ENCODE assay signal across 8 cellular contexts in genomic region chr17:79843917-79844815, GRCh38. TPM values are rescaled to one million over a fixed set of nuclear protein-coding genes. Genes with fewer than 3 reads are reported as not detected.
DNase-seq lines count a peak whose midpoint lies in the region; ATAC-seq and TF ChIP-seq lines count a peak whose summit lies in the region.

No MANE protein-coding gene starts in this region.

- H3K9me3 ChIP-seq in WERI-Rb-1 (ENCODE audit: severe bottlenecking) (peaks cover 13% of the 10 kb centered on the region), osteoblast (ENCODE audit: low read depth, low read length) (no peaks in the 10 kb centered on the region)

- H3K4me1 ChIP-seq in osteoblast (ENCODE audit: insufficient read depth, low read length): no peaks in the 10 kb centered on the region

- H3K36me3 ChIP-seq in WERI-Rb-1: no peaks in the 10 kb centered on the region
- H3K36me3 ChIP-seq in osteoblast (ENCODE audit: insufficient read depth, low read length): no peaks in the 10 kb centered on the region

- DNase-seq in AG10803 (ENCODE audit: low read depth): peak; percentile 73
- DNase-seq in HEK293T (ENCODE audit: extremely low spot score): peak; percentile 65
- DNase-seq in WERI-Rb-1: peak; percentile 72
- peak; percentile 68 for DNase-seq in globus pallidus (ENCODE audit: low spot score)
- peak; percentile 99 for DNase-seq in osteoblast (ENCODE audit: insufficient read length, low spot score, missing footprints)
- no peak for DNase-seq in activated CD4-positive, alpha-beta T cell treated with anti-CD3 and anti-CD28 coated beads, Interleukin-2, amount 50 U/mL, for 1 hour

- POLR2A ChIA-PET in HEK293T (lab: Yijun Ruan, JAX): interaction anchor here (0.7 to 6.1 kb wide), 6 partner anchors 12 to 149 kb away, joined by 3 to 49 read pairs (median 4); partner anchors contain the start of gene CBX8

- no peaks in the 10 kb centered on the region for H3K79me2 ChIP-seq in osteoblast (ENCODE audit: insufficient read depth, low read length)

- H4K20me1 ChIP-seq in osteoblast (ENCODE audit: insufficient read depth, low read length): no peaks in the 10 kb centered on the region

- peak overlapping the region; percentile 78 for H2AFZ ChIP-seq in osteoblast (ENCODE audit: low read length)

- ATAC-seq in HG03565 (IDR thresholded peaks at IDR 0.05; ENCODE audit: unreplicated experiment) (no peak), HG02870 (IDR thresholded peaks at IDR 0.05; ENCODE audit: unreplicated experiment) (no peak)

- H3K27me3 ChIP-seq in WERI-Rb-1 (ENCODE audit: insufficient read depth, low read depth, severe bottlenecking) (peaks cover 32% of the 10 kb centered on the region), osteoblast (ENCODE audit: insufficient read depth, low read length) (peaks cover 45% of the 10 kb centered on the region)

- H3K4me2 ChIP-seq in osteoblast (ENCODE audit: insufficient read depth, low read length): peak overlapping the region; percentile 83

- H3K4me3 ChIP-seq in AG10803 (ENCODE audit: low read length) (peak overlapping the region; percentile 54), WERI-Rb-1 (ENCODE audit: low read depth, low read length) (peak overlapping the region; percentile 87), osteoblast (ENCODE audit: insufficient read depth, low read length) (peak overlapping the region; percentile 74)

- H3K27ac ChIP-seq in WERI-Rb-1 (peak overlapping the region; percentile 85), osteoblast (ENCODE audit: low read depth, low read length) (no peak overlapping the region)

- no peak for TF ChIP-seq CTCF in AG10803 (conservative IDR thresholded peaks at IDR 0.05; ENCODE audit: low read length)
- TF ChIP-seq CTCF in WERI-Rb-1 (IDR thresholded peaks at IDR 0.05; ENCODE audit: low read depth, low read length): no peak
- TF ChIP-seq CTCF in osteoblast (IDR thresholded peaks at IDR 0.05; ENCODE audit: extremely low read depth, low read depth, low read length): no peak

- CTCF ChIA-PET in HEK293T (lab: Yijun Ruan, JAX): interaction anchor here (0.7 to 1.9 kb wide), 7 partner anchors 11 to 257 kb away, joined by 3 to 10 read pairs (median 4); partner anchors contain the start of genes CBX8 and GAA

TF ChIP-seq in HEK293T, 16 proteins besides CTCF, POLR2A, EP300 and RAD21:
- TF ChIP-seq L3MBTL2 (conservative IDR thresholded peaks at IDR 0.05) (0 out of 2 replicates have a peak, but pooled peaks have one; percentile 53), FOXM1 (IDR thresholded peaks at IDR 0.05; ENCODE audit: borderline replicate concordance) (peak; percentile 36; the same call in 1 of the 2 replicates), FOXA1 (IDR thresholded peaks at IDR 0.05) (no peak)

RNA-seq across cellular contexts. Expression of gene CBX4, which starts 4.9 kb away (rescaled TPM):
- 17.1 and 22.1 TPM in 2 replicates for total RNA-seq in osteoblast

RNA-seq across cellular contexts. Expression of gene CBX8, which starts 47.3 kb away (rescaled TPM):
- 2.4 and 3.3 TPM in 2 replicates for total RNA-seq in osteoblast
